In genomic region chr5:112738180-112738560, GRCh38 we compare ENCODE assay signal across 8 cellular contexts. TPM values are rescaled to one million over a fixed set of nuclear protein-coding genes. Genes with fewer than 3 reads are reported as not detected.
DNase-seq lines count a peak whose midpoint lies in the region; ATAC-seq and TF ChIP-seq lines count a peak whose summit lies in the region.

No MANE protein-coding gene starts in this region.

- H3K27me3 ChIP-seq in ACC112 (ENCODE audit: insufficient read depth, low read length): no peaks in the 10 kb centered on the region

- peak overlapping the region; percentile 41 for H2AFZ ChIP-seq in ACC112 (ENCODE audit: low read length, unreplicated experiment)

- 0 out of 2 replicates have a peak, but pooled peaks cover 3% of the 10 kb centered on the region for H3K36me3 ChIP-seq in ACC112 (ENCODE audit: insufficient read depth, low read length)

- H3K4me1 ChIP-seq in ACC112 (ENCODE audit: control insufficient read depth, insufficient read depth, low read length, unreplicated experiment): peaks cover 18% of the 10 kb centered on the region

- H3K4me3 ChIP-seq in ACC112 (ENCODE audit: low read depth, low read length) (peak overlapping the region; percentile 87), WI38 (ENCODE audit: low read depth, low read length) (peak overlapping the region; percentile 87), foreskin fibroblast (ENCODE audit: low read depth in 1 of 2, low read length in 2 of 2) (peak overlapping the region; percentile 65 to 76)

- H3K27ac ChIP-seq in ACC112 (ENCODE audit: low read depth, low read length): no peak overlapping the region

- DNase-seq in foreskin fibroblast (peak; percentile 3 to 18), occipital lobe (lab: John Stamatoyannopoulos, UW) (peak; percentile 55)

- peaks cover 37% of the 10 kb centered on the region for H3K79me2 ChIP-seq in ACC112 (ENCODE audit: control insufficient read depth, insufficient read depth, low read length, unreplicated experiment)

- TF ChIP-seq CTCF in WI38 (IDR thresholded peaks at IDR 0.05; ENCODE audit: low read depth, low read length) (no peak), foreskin fibroblast (IDR thresholded peaks at IDR 0.05; ENCODE audit: low read depth, low read length) (no peak)

- ATAC-seq in GM18498 (IDR thresholded peaks at IDR 0.05; ENCODE audit: unreplicated experiment): peak; percentile 21
- ATAC-seq in HG03457 (IDR thresholded peaks at IDR 0.05; ENCODE audit: unreplicated experiment): peak; percentile 9
- ATAC-seq in GM19463 (IDR thresholded peaks at IDR 0.05; ENCODE audit: unreplicated experiment): no peak
- ATAC-seq in GM18858 (IDR thresholded peaks at IDR 0.05; ENCODE audit: unreplicated experiment): no peak

RNA-seq across cellular contexts. Expression of gene APC, which starts 0.5 kb away (rescaled TPM):
- 423 TPM for total RNA-seq in occipital lobe

Comparison
In these comparisons a context has a peak if more than half of its experiments do, and no peak if none do; other contexts are left out.
1. ATAC-seq: peak in GM18498 (single experiment) and HG03457 (single experiment); none in GM19463 (single experiment) and GM18858 (single experiment).
2. Peak in every context shown above with its lines, with median percentiles within 50 percentile points of each other: H3K4me3 ChIP-seq.